Comparison of ENCODE assay signal across 8 cellular contexts in genomic region chr6:49606696-49607390, GRCh38. TPM values are rescaled to one million over a fixed set of nuclear protein-coding genes. Genes with fewer than 3 reads are reported as not detected.
DNase-seq lines count a peak whose midpoint lies in the region; ATAC-seq and TF ChIP-seq lines count a peak whose summit lies in the region.

No MANE protein-coding gene starts in this region.

- no peaks in the 10 kb centered on the region for H3K36me3 Mint-ChIP-seq in nephron progenitor cell (ENCODE audit: low read depth)
- H3K36me3 Mint-ChIP-seq in activated T-helper 17 cell treated with anti-CD3 and anti-CD28 coated beads, Interleukin-2, amount 50 U/mL, for 72 hours (ENCODE audit: low read depth) = no peaks in the 10 kb centered on the region

- peak; percentile 88 for DNase-seq in COR-L47 (lab: John Stamatoyannopoulos, UW)
- peak; percentile 29 for DNase-seq in NCI-H1417 treated with DMSO at 0.1 percent for 48 hours (lab: John Stamatoyannopoulos, UW)
- peak; percentile 69 for DNase-seq in SKM-1 treated with dmso at 0.1 percent for 144 hours (lab: John Stamatoyannopoulos, UW; ENCODE audit: unreplicated experiment)
- no peak for DNase-seq in esophagus muscularis mucosa (ENCODE audit: extremely low spot score)
- DNase-seq in nephron progenitor cell = peak; percentile 29

- no peak overlapping the region for H3K27ac Mint-ChIP-seq in nephron progenitor cell
- H3K27ac Mint-ChIP-seq in activated T-helper 17 cell treated with anti-CD3 and anti-CD28 coated beads, Interleukin-2, amount 50 U/mL, for 72 hours = no peak overlapping the region

- ATAC-seq in GM18867 (IDR thresholded peaks at IDR 0.05; ENCODE audit: unreplicated experiment) (peak; percentile 99), HG02981 (IDR thresholded peaks at IDR 0.05; ENCODE audit: unreplicated experiment) (peak; percentile 90)
- no peak for ATAC-seq in activated T-helper 17 cell treated with anti-CD3 and anti-CD28 coated beads, Interleukin-2, amount 50 U/mL, for 72 hours (replicated peaks)

- TF ChIP-seq CTCF in esophagus muscularis mucosa (IDR thresholded peaks at IDR 0.05) (peak; percentile 74 to 88 (median 84)), nephron progenitor cell (IDR thresholded peaks at IDR 0.05) (peak; percentile 92)

- no peak overlapping the region for H3K4me3 ChIP-seq in esophagus muscularis mucosa

- H3K9me3 Mint-ChIP-seq in nephron progenitor cell = peaks cover 4% of the 10 kb centered on the region
- no peaks in the 10 kb centered on the region for H3K9me3 Mint-ChIP-seq in activated T-helper 17 cell treated with anti-CD3 and anti-CD28 coated beads, Interleukin-2, amount 50 U/mL, for 72 hours

- no peaks in the 10 kb centered on the region for H3K4me1 Mint-ChIP-seq in nephron progenitor cell
- no peaks in the 10 kb centered on the region for H3K4me1 Mint-ChIP-seq in activated T-helper 17 cell treated with anti-CD3 and anti-CD28 coated beads, Interleukin-2, amount 50 U/mL, for 72 hours

- no peak overlapping the region for H3K4me3 Mint-ChIP-seq in nephron progenitor cell
- no peak overlapping the region for H3K4me3 Mint-ChIP-seq in activated T-helper 17 cell treated with anti-CD3 and anti-CD28 coated beads, Interleukin-2, amount 50 U/mL, for 72 hours

- no peaks in the 10 kb centered on the region for H3K27me3 ChIP-seq in esophagus muscularis mucosa

- H3K27me3 Mint-ChIP-seq in nephron progenitor cell (ENCODE audit: low read depth, poor library complexity) = no peaks in the 10 kb centered on the region
- peaks cover 7% of the 10 kb centered on the region for H3K27me3 Mint-ChIP-seq in activated T-helper 17 cell treated with anti-CD3 and anti-CD28 coated beads, Interleukin-2, amount 50 U/mL, for 72 hours

- intact Hi-C loops in esophagus muscularis mucosa (cut with DNase I) = loop anchor here (2.0 kb wide), 1 partner anchor 74 kb away; no protein-coding TSS in a partner anchor

- no peak for TF ChIP-seq POLR2A in esophagus muscularis mucosa (IDR thresholded peaks at IDR 0.05; ENCODE audit: low read depth)

- TF ChIP-seq EP300 in esophagus muscularis mucosa (IDR thresholded peaks at IDR 0.05) = no peak

- H3K27ac ChIP-seq in esophagus muscularis mucosa (replicated peaks in 1 of 4) = no peak overlapping the region

- WGBS in esophagus muscularis mucosa = 33% methylated on average over 5 of the region's 5 CpGs

- no peaks in the 10 kb centered on the region for H3K9me3 ChIP-seq in esophagus muscularis mucosa

- peaks cover 0 to 5% (median 0%) of the 10 kb centered on the region in 4 donors for H3K4me1 ChIP-seq in esophagus muscularis mucosa

- no peaks in the 10 kb centered on the region for H3K36me3 ChIP-seq in esophagus muscularis mucosa

RNA-seq across cellular contexts. Expression of gene RHAG, which starts 29.8 kb away (rescaled TPM):
- total RNA-seq in esophagus muscularis mucosa = 1 to 10 TPM in 1 of 4 donors, under 1 TPM in 2, not detected in 1; 0.42 to 1.4 (median 0.99) TPM
- not detected for total RNA-seq in activated T-helper 17 cell treated with anti-CD3 and anti-CD28 coated beads, Interleukin-2, amount 50 U/mL, for 72 hours

RNA-seq across cellular contexts. Expression of gene C6orf141, which starts 56.4 kb away (rescaled TPM):
- total RNA-seq in esophagus muscularis mucosa = 1 to 10 TPM; 1.2 to 2.5 (median 1.9) TPM
- not detected for total RNA-seq in activated T-helper 17 cell treated with anti-CD3 and anti-CD28 coated beads, Interleukin-2, amount 50 U/mL, for 72 hours
